In the genomic region with DNA sequence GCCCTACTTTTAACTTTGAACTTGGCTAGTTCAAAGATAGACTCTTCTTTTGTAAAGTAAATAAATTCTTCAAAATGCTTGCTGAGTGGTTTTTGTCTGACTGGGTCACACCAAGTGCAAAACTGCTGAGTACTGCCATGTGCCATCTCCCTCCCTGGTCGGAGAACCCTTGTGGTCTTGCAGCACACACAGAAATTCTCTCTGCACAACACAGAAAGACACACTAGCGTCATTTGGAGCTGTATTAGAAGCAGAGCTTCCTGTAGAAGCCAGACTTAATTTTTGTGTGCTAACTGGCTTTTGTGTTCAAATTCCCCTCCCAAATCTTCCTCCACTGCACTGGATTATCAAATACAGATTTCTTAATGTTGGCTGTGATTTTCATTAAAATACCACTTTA, we compare ENCODE assay signal across 16 cellular contexts. TPM values are rescaled to one million over a fixed set of nuclear protein-coding genes. Genes with fewer than 3 reads are reported as not detected.
A peak's percentile ranks its signal among the peaks of the same experiment; 100 is the strongest.
DNase-seq lines count a peak whose midpoint lies in the region; ATAC-seq and TF ChIP-seq lines count a peak whose summit lies in the region.
"Had no signal": no experiment of that assay in that cellular context is flagged by ENCODE, and none has a peak within 500 bp of the region (broad histone marks: within the 10 kb centered on the region; RNA-seq: fewer than 3 reads in every experiment).

No MANE protein-coding gene starts in this region.

- H3K9me3 Mint-ChIP-seq in stimulated activated naive CD8-positive, alpha-beta T cell treated with anti-CD3 and anti-CD28 coated beads, Interleukin-15, Interleukin-2, amounts not matched to agents 100 ng/mL and 50 ng/mL, for 24 hours: no peaks in the 10 kb centered on the region
- H3K9me3 Mint-ChIP-seq in activated CD8-positive, alpha-beta T cell treated with anti-CD3 and anti-CD28 coated beads for 36 hours: no peaks in the 10 kb centered on the region
- H3K9me3 Mint-ChIP-seq: activated naive CD8-positive, alpha-beta T cell treated with anti-CD3 and anti-CD28 coated beads, Interleukin-2, amount 10 ng/mL, durations not matched to agents 7 days and 5 days; IgD-negative memory B cell had no signal

- H4K8ac ChIP-seq in mesenchymal stem cell (ENCODE audit: low read length): no peak overlapping the region

- H3K14ac ChIP-seq in mesenchymal stem cell (ENCODE audit: low read length in 2 of 2): no peak overlapping the region

- peak overlapping the region; percentile 95 for H3K4me3 Mint-ChIP-seq in stimulated activated naive CD8-positive, alpha-beta T cell treated with anti-CD3 and anti-CD28 coated beads, Interleukin-15, Interleukin-2, amounts not matched to agents 100 ng/mL and 50 ng/mL, for 24 hours
- H3K4me3 Mint-ChIP-seq in activated CD8-positive, alpha-beta T cell treated with anti-CD3 and anti-CD28 coated beads for 36 hours: no peak overlapping the region
- H3K4me3 Mint-ChIP-seq: activated naive CD8-positive, alpha-beta T cell treated with anti-CD3 and anti-CD28 coated beads, Interleukin-2, amount 10 ng/mL, durations not matched to agents 7 days and 5 days had no signal

- CTCF ChIA-PET in activated CD8-positive, alpha-beta T cell treated with anti-CD3 and anti-CD28 coated beads for 36 hours (lab: Charles Lee): interaction anchor here (1.4 kb wide), 1 partner anchor 135 kb away, joined by 3 read pairs; no protein-coding TSS in a partner anchor

- H2BK12ac ChIP-seq in mesenchymal stem cell (ENCODE audit: low read length in 2 of 2): no peak overlapping the region

- peaks cover 13% of the 10 kb centered on the region for H3K79me1 ChIP-seq in mesenchymal stem cell (replicated peaks; ENCODE audit: low read length, poor library complexity, severe bottlenecking)

- H3K4me1 Mint-ChIP-seq in stimulated activated naive CD8-positive, alpha-beta T cell treated with anti-CD3 and anti-CD28 coated beads, Interleukin-15, Interleukin-2, amounts not matched to agents 100 ng/mL and 50 ng/mL, for 24 hours (ENCODE audit: low read depth): peaks cover 32% of the 10 kb centered on the region
- H3K4me1 Mint-ChIP-seq in activated CD8-positive, alpha-beta T cell treated with anti-CD3 and anti-CD28 coated beads for 36 hours (ENCODE audit: low read depth): peaks cover 35% of the 10 kb centered on the region

- H2BK120ac ChIP-seq in mesenchymal stem cell (ENCODE audit: low read depth, low read length): no peak overlapping the region

- POLR2A ChIA-PET in activated CD8-positive, alpha-beta T cell treated with anti-CD3 and anti-CD28 coated beads for 36 hours (lab: Charles Lee): interaction anchor here (0.6 to 2.4 kb wide), 4 partner anchors 14 to 60 kb away, joined by 3 to 10 read pairs (median 4); no protein-coding TSS in a partner anchor

- H3K4me2 ChIP-seq in mesenchymal stem cell (ENCODE audit: low read length, poor library complexity, severe bottlenecking): no peak overlapping the region

- H4K91ac ChIP-seq in mesenchymal stem cell (ENCODE audit: low read length): no peak overlapping the region

- H2AK5ac ChIP-seq in mesenchymal stem cell (ENCODE audit: low read length, severe bottlenecking): no peak overlapping the region

- DNase-seq in stimulated activated naive CD8-positive, alpha-beta T cell treated with anti-CD3 and anti-CD28 coated beads, Interleukin-15, Interleukin-2, amounts not matched to agents 100 U/mL and 50 U/mL, for 24 hours: no peak
- DNase-seq in activated CD8-positive, alpha-beta T cell treated with anti-CD3 and anti-CD28 coated beads for 36 hours: no peak
- no peak for DNase-seq in mesenchymal stem cell
- DNase-seq in SW480 (ENCODE audit: low spot score): no peak
- DNase-seq in T1000 (lab: John Stamatoyannopoulos, UW): no peak
- DNase-seq in pons (ENCODE audit: low spot score): no peak
- no peak for DNase-seq in SW 1271 (lab: John Stamatoyannopoulos, UW)
- DNase-seq: activated CD4-positive, alpha-beta T cell treated with anti-CD3 and anti-CD28 coated beads for 48 hours; activated naive CD8-positive, alpha-beta T cell treated with anti-CD3 and anti-CD28 coated beads, Interleukin-2, amount 10 ng/mL, durations not matched to agents 7 days and 5 days; AML-193; H7; midbrain; NCI-H1048; SK-N-SH had no signal

- no peak overlapping the region for H3K4me3 ChIP-seq in mesenchymal stem cell (ENCODE audit: insufficient read depth in 1 of 2, low read depth in 1 of 2, low read length in 2 of 2)

- H3K36me3 ChIP-seq in mesenchymal stem cell (ENCODE audit: control insufficient read depth in 1 of 2, insufficient read depth in 2 of 2, low read depth in 1 of 2, low read length in 2 of 2): peaks cover 29 to 59% of the 10 kb centered on the region in 2 experiments

- no peaks in the 10 kb centered on the region for H3K27me3 Mint-ChIP-seq in stimulated activated naive CD8-positive, alpha-beta T cell treated with anti-CD3 and anti-CD28 coated beads, Interleukin-15, Interleukin-2, amounts not matched to agents 100 ng/mL and 50 ng/mL, for 24 hours
- no peaks in the 10 kb centered on the region for H3K27me3 Mint-ChIP-seq in activated CD8-positive, alpha-beta T cell treated with anti-CD3 and anti-CD28 coated beads for 36 hours
- H3K27me3 Mint-ChIP-seq: activated naive CD8-positive, alpha-beta T cell treated with anti-CD3 and anti-CD28 coated beads, Interleukin-2, amount 10 ng/mL, durations not matched to agents 7 days and 5 days; IgD-negative memory B cell had no signal

- ATAC-seq in stimulated activated naive CD8-positive, alpha-beta T cell treated with anti-CD3 and anti-CD28 coated beads, Interleukin-15, Interleukin-2, amounts not matched to agents 100 U/mL and 50 U/mL, for 24 hours: no peak
- ATAC-seq in activated CD8-positive, alpha-beta T cell treated with anti-CD3 and anti-CD28 coated beads for 36 hours: no peak

- no peak overlapping the region for H3K23ac ChIP-seq in mesenchymal stem cell (ENCODE audit: low read length in 2 of 2)

- H3K27me3 ChIP-seq in mesenchymal stem cell (ENCODE audit: control insufficient read depth in 1 of 2, insufficient read depth in 1 of 2, low read length in 2 of 2): no peaks in the 10 kb centered on the region

- intact Hi-C loops in activated CD8-positive, alpha-beta T cell treated with anti-CD3 and anti-CD28 coated beads for 36 hours (cut with micrococcal nuclease): loop anchor here (10.0 kb wide), 1 partner anchor 117 kb away; a partner anchor contains a TSS

- H3K9ac ChIP-seq in mesenchymal stem cell (ENCODE audit: low read length): peak overlapping the region; percentile 22
- H3K9ac ChIP-seq: SK-N-SH had no signal

- peaks cover 63% of the 10 kb centered on the region for H3K36me3 Mint-ChIP-seq in stimulated activated naive CD8-positive, alpha-beta T cell treated with anti-CD3 and anti-CD28 coated beads, Interleukin-15, Interleukin-2, amounts not matched to agents 100 ng/mL and 50 ng/mL, for 24 hours (ENCODE audit: low read depth)
- H3K36me3 Mint-ChIP-seq in activated CD8-positive, alpha-beta T cell treated with anti-CD3 and anti-CD28 coated beads for 36 hours (ENCODE audit: low read depth): peaks cover 48% of the 10 kb centered on the region

- H3K27ac ChIP-seq in mesenchymal stem cell (ENCODE audit: low read length, poor library complexity, severe bottlenecking): no peak overlapping the region

- no peak overlapping the region for H2BK15ac ChIP-seq in mesenchymal stem cell (ENCODE audit: low read depth, poor library complexity, severe bottlenecking)

- H3K4ac ChIP-seq in mesenchymal stem cell (ENCODE audit: low read depth in 1 of 2, low read length in 2 of 2): no peak overlapping the region

- no peak overlapping the region for H2AFZ ChIP-seq in mesenchymal stem cell (ENCODE audit: low read depth, low read length)

- peaks cover 4% of the 10 kb centered on the region for H3K4me1 ChIP-seq in mesenchymal stem cell (ENCODE audit: control insufficient read depth, insufficient read depth, low read depth, low read length)

- TF ChIP-seq CTCF in activated CD8-positive, alpha-beta T cell treated with anti-CD3 and anti-CD28 coated beads for 36 hours (IDR thresholded peaks at IDR 0.05): no peak

- no peak overlapping the region for H3K18ac ChIP-seq in mesenchymal stem cell (ENCODE audit: low read depth in 1 of 2, low read length in 2 of 2)

- no peaks in the 10 kb centered on the region for H3K9me3 ChIP-seq in mesenchymal stem cell (ENCODE audit: control insufficient read depth, low read length)
- H3K9me3 ChIP-seq: SK-N-SH had no signal

- WGBS in mesenchymal stem cell: 100% methylated on average over 2 of the region's 2 CpGs

- H2BK5ac ChIP-seq in mesenchymal stem cell (ENCODE audit: low read depth, low read length, poor library complexity, severe bottlenecking): no peak overlapping the region

- H3K27ac Mint-ChIP-seq in stimulated activated naive CD8-positive, alpha-beta T cell treated with anti-CD3 and anti-CD28 coated beads, Interleukin-15, Interleukin-2, amounts not matched to agents 100 ng/mL and 50 ng/mL, for 24 hours: peak overlapping the region; percentile 86
- H3K27ac Mint-ChIP-seq in activated CD8-positive, alpha-beta T cell treated with anti-CD3 and anti-CD28 coated beads for 36 hours: peak overlapping the region; percentile 96

RNA-seq across cellular contexts. Expression of a gene that starts 2.5 kb away (rescaled TPM):
- 100 to 1,000 TPM; 350 to 353 TPM for total RNA-seq in activated CD8-positive, alpha-beta T cell treated with anti-CD3 and anti-CD28 coated beads for 36 hours
- polyA plus RNA-seq in mesenchymal stem cell (2013, experiment 1 of 2): 383 TPM
- polyA plus RNA-seq in mesenchymal stem cell (2013, experiment 2 of 2): 390 TPM

RNA-seq across cellular contexts. Expression of a gene that starts 29.4 kb away (rescaled TPM):
- not detected for total RNA-seq in activated CD8-positive, alpha-beta T cell treated with anti-CD3 and anti-CD28 coated beads for 36 hours
- polyA plus RNA-seq in mesenchymal stem cell (2013, experiment 1 of 2): 23.4 TPM
- polyA plus RNA-seq in mesenchymal stem cell (2013, experiment 2 of 2): 22.9 TPM
- total RNA-seq: activated naive CD8-positive, alpha-beta T cell treated with anti-CD3 and anti-CD28 coated beads, Interleukin-2, amount 10 ng/mL, durations not matched to agents 7 days and 5 days had no signal
- polyA plus RNA-seq: IgD-negative memory B cell had no signal

RNA-seq across cellular contexts. Expression of a gene that starts 54.8 kb away (rescaled TPM):
- total RNA-seq in activated CD8-positive, alpha-beta T cell treated with anti-CD3 and anti-CD28 coated beads for 36 hours: 10 to 100 TPM; 55.6 to 55.7 TPM
- polyA plus RNA-seq in mesenchymal stem cell (2013, experiment 1 of 2): 31.1 TPM
- 32.1 TPM for polyA plus RNA-seq in mesenchymal stem cell (2013, experiment 2 of 2)

RNA-seq across cellular contexts. Expression of a gene that starts 57.4 kb away (rescaled TPM):
- 10 to 100 TPM; 69.0 to 70.6 TPM for total RNA-seq in activated CD8-positive, alpha-beta T cell treated with anti-CD3 and anti-CD28 coated beads for 36 hours
- 22.7 TPM for polyA plus RNA-seq in mesenchymal stem cell (2013, experiment 1 of 2)
- 18.9 TPM for polyA plus RNA-seq in mesenchymal stem cell (2013, experiment 2 of 2)
